In genomic region chrX:51892921-51893745, GRCh38 we compare ENCODE assay signal across 8 cellular contexts. TPM values are rescaled to one million over a fixed set of nuclear protein-coding genes. Genes with fewer than 3 reads are reported as not detected.
DNase-seq lines count a peak whose midpoint lies in the region; ATAC-seq and TF ChIP-seq lines count a peak whose summit lies in the region.

MAGED1 (plus strand) TSS chrX:51893623; CDS start chrX:51894305, 682 bp downstream.

- H3K36me3 Mint-ChIP-seq in activated CD8-positive, alpha-beta T cell treated with anti-CD3 and anti-CD28 coated beads for 36 hours (ENCODE audit: low read depth) = peaks cover 9% of the 10 kb centered on the region

- peak; percentile 76 for TF ChIP-seq POLR2A in right lobe of liver (IDR thresholded peaks at IDR 0.05)

- WGBS in right lobe of liver (ENCODE audit: insufficient coverage, low coverage, low lambda C conversion rate, missing lambda C conversion rate) = 31% methylated on average over 20 of the region's 35 CpGs

- no peaks in the 10 kb centered on the region for H3K27me3 Mint-ChIP-seq in activated CD8-positive, alpha-beta T cell treated with anti-CD3 and anti-CD28 coated beads for 36 hours

- H3K4me3 Mint-ChIP-seq in activated CD8-positive, alpha-beta T cell treated with anti-CD3 and anti-CD28 coated beads for 36 hours = peak within 1 kb of the TSS; percentile 95

- peaks cover 10% of the 10 kb centered on the region for H3K4me1 Mint-ChIP-seq in activated CD8-positive, alpha-beta T cell treated with anti-CD3 and anti-CD28 coated beads for 36 hours (ENCODE audit: low read depth)

- CTCF ChIA-PET in AG04450 (lab: Charles Lee) = interaction anchor here (0.8 to 1.1 kb wide), 2 partner anchors 15 to 32 kb away, joined by 3 read pairs; no protein-coding TSS in a partner anchor
- CTCF ChIA-PET in activated CD8-positive, alpha-beta T cell treated with anti-CD3 and anti-CD28 coated beads for 36 hours (lab: Charles Lee) = no interaction called here

- intact Hi-C loops in activated CD8-positive, alpha-beta T cell treated with anti-CD3 and anti-CD28 coated beads for 36 hours (cut with micrococcal nuclease) = no loop called here
- intact Hi-C loops in right lobe of liver (cut with DNase I) = no loop called here

- H3K9me3 Mint-ChIP-seq in activated CD8-positive, alpha-beta T cell treated with anti-CD3 and anti-CD28 coated beads for 36 hours = no peaks in the 10 kb centered on the region

- H3K27ac Mint-ChIP-seq in activated CD8-positive, alpha-beta T cell treated with anti-CD3 and anti-CD28 coated beads for 36 hours = peak within 1 kb of the TSS; percentile 92

- peak within 1 kb of the TSS; percentile 90 for H3K27ac ChIP-seq in AG04450 (ENCODE audit: low read depth, low read length)
- peak within 1 kb of the TSS; percentile 14 for H3K27ac ChIP-seq in duodenal mucosa (ENCODE audit: low read depth, low read length)
- peak within 1 kb of the TSS; percentile 8 to 58 (median 55) for H3K27ac ChIP-seq in right lobe of liver

- POLR2A ChIA-PET in AG04450 (lab: Yijun Ruan, JAX) = interaction anchor here (0.6 to 1.6 kb wide), 12 partner anchors 9 to 1028 kb away, joined by 3 to 14 read pairs (median 3); partner anchors contain the start of gene GSPT2
- POLR2A ChIA-PET in activated CD8-positive, alpha-beta T cell treated with anti-CD3 and anti-CD28 coated beads for 36 hours (lab: Charles Lee) = no interaction called here

- H3K36me3 ChIP-seq in duodenal mucosa (ENCODE audit: control insufficient read depth in 1 of 2, insufficient read depth in 2 of 2, low read length in 2 of 2) (peaks cover 0 to 9% of the 10 kb centered on the region in 2 donors), right lobe of liver (peaks cover 0 to 6% (median 0%) of the 10 kb centered on the region in 4 donors)

- H3K4me1 ChIP-seq in duodenal mucosa (ENCODE audit: control insufficient read depth in 1 of 2, insufficient read depth in 2 of 2, low read length in 2 of 2) (peaks cover 0 to 7% of the 10 kb centered on the region in 2 donors), right lobe of liver (no peaks in the 10 kb centered on the region)

- H3K9me3 ChIP-seq in AG04450 (ENCODE audit: control insufficient read depth, insufficient read depth, low read length) (no peaks in the 10 kb centered on the region; the same call in 1 of the 2 replicates), duodenal mucosa (ENCODE audit: control insufficient read depth in 1 of 2, low read length in 2 of 2) (no peaks in the 10 kb centered on the region), right lobe of liver (no peaks in the 10 kb centered on the region)

- TF ChIP-seq CTCF in AG04450 (IDR thresholded peaks at IDR 0.05; ENCODE audit: low read depth, low read length) (no peak), right lobe of liver (IDR thresholded peaks at IDR 0.05) (no peak)
- TF ChIP-seq CTCF in activated CD8-positive, alpha-beta T cell treated with anti-CD3 and anti-CD28 coated beads for 36 hours (IDR thresholded peaks at IDR 0.05) = no peak

- peak within 1 kb of the TSS; percentile 44 to 66 for H3K9ac ChIP-seq in duodenal mucosa (ENCODE audit: low read depth in 1 of 2, low read length in 2 of 2)

- DNase-seq in AG04450 (ENCODE audit: low read depth, low spot score) (peak; percentile 93), NCI-H510A treated with DMSO at 0.1 percent for 48 hours (lab: John Stamatoyannopoulos, UW) (peak; percentile 85), right lobe of liver (peak; percentile 90 to 93 (median 91))
- DNase-seq in activated CD8-positive, alpha-beta T cell treated with anti-CD3 and anti-CD28 coated beads for 36 hours = peak; percentile 91
- DNase-seq in stimulated activated CD4-positive, alpha-beta T cell treated with anti-CD3 and anti-CD28 coated beads, Interleukin-4, amount 100 ng/mL, for 4 hours = peak; percentile 69 to 81

- H3K27me3 ChIP-seq in AG04450 (ENCODE audit: control insufficient read depth, insufficient read depth, low read length) = no peaks in the 10 kb centered on the region
- no peaks in the 10 kb centered on the region for H3K27me3 ChIP-seq in duodenal mucosa (ENCODE audit: control insufficient read depth in 1 of 2, insufficient read depth in 2 of 2, low read length in 2 of 2)
- H3K27me3 ChIP-seq in right lobe of liver = no peaks in the 10 kb centered on the region

- H3K4me3 ChIP-seq in AG04450 (ENCODE audit: low read depth, low read length) (peak within 1 kb of the TSS; percentile 83), duodenal mucosa (ENCODE audit: low read depth in 1 of 2, low read length in 2 of 2) (peak within 1 kb of the TSS; percentile 69 to 80), right lobe of liver (peak within 1 kb of the TSS; percentile 27 to 58 (median 57))

- peak; percentile 50 for ATAC-seq in GM18873 (IDR thresholded peaks at IDR 0.05; ENCODE audit: low FRiP score, unreplicated experiment)
- peak; percentile 62 for ATAC-seq in HG03159 (IDR thresholded peaks at IDR 0.05; ENCODE audit: unreplicated experiment)
- ATAC-seq in activated CD8-positive, alpha-beta T cell treated with anti-CD3 and anti-CD28 coated beads for 36 hours = peak; percentile 97
- peak; percentile 90 to 95 (median 92) for ATAC-seq in right lobe of liver

RNA-seq across cellular contexts. Expression of gene MAGED1, which starts in this region (rescaled TPM):
- polyA plus RNA-seq in AG04450 (2011; rRNA removed) = 549 and 622 TPM in 2 replicates
- polyA minus RNA-seq in AG04450 (2011; rRNA and poly(A)+ RNA removed) = 512 and 635 TPM in 2 replicates
- total RNA-seq in activated CD8-positive, alpha-beta T cell treated with anti-CD3 and anti-CD28 coated beads for 36 hours = 10 to 100 TPM; 60.1 to 63.0 TPM
- total RNA-seq in right lobe of liver = 10 to 100 TPM; 54.7 to 98.7 (median 69.9) TPM

Comparison
In these comparisons a context has a peak if more than half of its experiments do, and no peak if none do; other contexts are left out.
1. Peak in every context shown above with its lines: DNase-seq, ATAC-seq, H3K4me3 ChIP-seq and H3K27ac ChIP-seq.
2. H3K27ac ChIP-seq: peak in every context shown above with its lines; median percentile 90 in AG04450; 55 in right lobe of liver; 14 in duodenal mucosa.